Comparison of ENCODE assay signal across 1 cellular context in genomic region chr1:160211010-160211790, GRCh38.
TF ChIP-seq lines count a peak whose summit lies in the region.

No MANE protein-coding gene starts in this region.

TF ChIP-seq in HepG2, 621 proteins besides CTCF, POLR2A, EP300 and RAD21:
- no peak for TF ChIP-seq FOXO1 (CRISPR knock-in tag; IDR thresholded peaks at IDR 0.05)
- TF ChIP-seq RFX1 (IDR thresholded peaks at IDR 0.05), result peak; percentile 48; the same call in 1 of the 2 replicates
- no peak for TF ChIP-seq CENPBD1 (CRISPR knock-in tag; IDR thresholded peaks at IDR 0.05; ENCODE audit: borderline replicate concordance, low read depth)
- TF ChIP-seq ZNF282 (IDR thresholded peaks at IDR 0.05; ENCODE audit: partially characterized antibody), result no peak
